ENCODE assay signal across 8 cellular contexts in genomic region chr2:97645700-97646629, GRCh38. TPM values are rescaled to one million over a fixed set of nuclear protein-coding genes. Genes with fewer than 3 reads are reported as not detected.
DNase-seq lines count a peak whose midpoint lies in the region; ATAC-seq, FAIRE-seq and TF ChIP-seq lines count a peak whose summit lies in the region.

Gene COX5B (plus strand): TSS chr2:97646062. CDS start chr2:97646087, 25 bp downstream.

- TF ChIP-seq CTCF in adrenal gland (IDR thresholded peaks at IDR 0.05) (peak in 1 of 6 experiments; percentile 4), heart left ventricle (IDR thresholded peaks at IDR 0.05) (peak in 1 of 12 donors; percentile 14), upper lobe of left lung (IDR thresholded peaks at IDR 0.05) (peak in 2 of 6 experiments; percentile 11)

- H3K4me1 ChIP-seq in adrenal gland (replicated peaks in 1 of 2) (peaks cover 6 to 20% of the 10 kb centered on the region in 2 donors), heart left ventricle (peaks cover 0 to 27% (median 14%) of the 10 kb centered on the region in 12 donors), upper lobe of left lung (peaks cover 4 to 17% (median 14%) of the 10 kb centered on the region in 4 donors)

- intact Hi-C loops in adrenal gland (cut with DNase I): loop anchor here in 1 of 2 donors (10.0 kb wide), 1 partner anchor 51 kb away; no protein-coding TSS in a partner anchor
- intact Hi-C loops in heart left ventricle (cut with DNase I): loop anchor here in 8 of 10 donors (1.0 to 10.0 kb wide), 4 partner anchors 17 to 51 kb away; partner anchors contain the start of gene ACTR1B (in 4 of the 8)
- intact Hi-C loops in posterior cingulate gyrus (cut with DNase I): loop anchor here (1.0 to 10.0 kb wide), 2 partner anchors 17 to 59 kb away; no protein-coding TSS in a partner anchor

- 0 to 2% (median 1%) methylated on average over 17 to 63 of the region's 63 CpGs for WGBS in adrenal gland, 4 donors
- 1 to 3% (median 1%) methylated on average over 24 to 63 of the region's 63 CpGs for WGBS in heart left ventricle, 4 donors
- 0 to 1% methylated on average over 22 to 63 of the region's 63 CpGs for WGBS in upper lobe of left lung, 2 donors

- DNase-seq in GM12892 (ENCODE audit: insufficient read length) (peak; percentile 97), NCI-H146 (lab: John Stamatoyannopoulos, UW) (peak; percentile 99), T-helper 1 cell (peak; percentile 98 to 99 (median 98)), adrenal gland (peak; percentile 99), heart left ventricle (peak; percentile 99 to 100 (median 99)), posterior cingulate gyrus (peak; percentile 99 to 100 (median 99)), upper lobe of left lung (peak; percentile 95 to 100)

- H3K27me3 ChIP-seq in adrenal gland: no peaks in the 10 kb centered on the region
- H3K27me3 ChIP-seq in heart left ventricle: no peaks in the 10 kb centered on the region
- H3K27me3 ChIP-seq in upper lobe of left lung: no peaks in the 10 kb centered on the region

- peak within 1 kb of the TSS; percentile 89 to 96 (median 93) for H3K27ac ChIP-seq in adrenal gland
- H3K27ac ChIP-seq in heart left ventricle: peak within 1 kb of the TSS; percentile 92 to 99 (median 97)
- peak within 1 kb of the TSS; percentile 91 to 97 (median 94) for H3K27ac ChIP-seq in upper lobe of left lung

- ATAC-seq in HG02852 (IDR thresholded peaks at IDR 0.05; ENCODE audit: unreplicated experiment) (peak; percentile 89), heart left ventricle (peak; percentile 98 to 100 (median 100)), upper lobe of left lung (ENCODE audit: low FRiP score in 2 of 2) (peak; percentile 99)

- peak; percentile 90 for FAIRE-seq in GM12892 (lab: Jason Lieb, UNC)

- TF ChIP-seq POLR2A in GM12892 (IDR thresholded peaks at IDR 0.05; ENCODE audit: low read depth, low read length) (peak; percentile 94), adrenal gland (IDR thresholded peaks at IDR 0.05) (peak; percentile 86 to 95), heart left ventricle (IDR thresholded peaks at IDR 0.05) (peak; percentile 27 to 92), upper lobe of left lung (IDR thresholded peaks at IDR 0.05) (peak in 3 of 4 donors; percentile 57 to 92 (median 72))

- H3K4me3 ChIP-seq in adrenal gland: peak within 1 kb of the TSS; percentile 81 to 98 (median 88)
- H3K4me3 ChIP-seq in heart left ventricle: peak within 1 kb of the TSS; percentile 71 to 100 (median 88)
- peak within 1 kb of the TSS; percentile 63 to 97 (median 72) for H3K4me3 ChIP-seq in upper lobe of left lung

- TF ChIP-seq EP300 in upper lobe of left lung (IDR thresholded peaks at IDR 0.05): no peak

- H3K9me3 ChIP-seq in adrenal gland (replicated peaks in 1 of 3): no peaks in the 10 kb centered on the region
- H3K9me3 ChIP-seq in heart left ventricle: no peaks in the 10 kb centered on the region
- no peaks in the 10 kb centered on the region for H3K9me3 ChIP-seq in upper lobe of left lung

- H3K36me3 ChIP-seq in adrenal gland (replicated peaks in 1 of 2): peaks cover 0 to 25% of the 10 kb centered on the region in 2 donors
- H3K36me3 ChIP-seq in heart left ventricle: peaks cover 0 to 42% (median 39%) of the 10 kb centered on the region in 9 donors
- peaks cover 9 to 35% (median 20%) of the 10 kb centered on the region in 4 donors for H3K36me3 ChIP-seq in upper lobe of left lung

RNA-seq across cellular contexts. Expression of gene COX5B, which starts in this region (rescaled TPM):
- 191 TPM for polyA plus RNA-seq in GM12892 (2012; ENCODE audit: missing spikeins)
- total RNA-seq in adrenal gland (1,000 to 10,000 TPM in 1 of 8 donors, 100 to 1,000 TPM in 7; 334 to 1,355 (median 387) TPM), heart left ventricle (1,000 to 10,000 TPM in 7 of 9 donors, 100 to 1,000 TPM in 2; 745 to 2,539 (median 1,214) TPM), upper lobe of left lung (100 to 1,000 TPM in 5 of 6 donors, 10 to 100 TPM in 1; 97.4 to 237 (median 177) TPM)
- polyA plus RNA-seq in adrenal gland (1,000 to 10,000 TPM in 2 of 3 donors, 100 to 1,000 TPM in 1; 198 to 1,683 (median 1,036) TPM), heart left ventricle (1,000 to 10,000 TPM; 1,226 to 4,214 TPM)

Comparison
In these comparisons a context has a peak if more than half of its experiments do, and no peak if none do; other contexts are left out.
1. Peak in every context shown above with its lines: DNase-seq, ATAC-seq, H3K4me3 ChIP-seq and H3K27ac ChIP-seq.